ENCODE assay signal across 26 cellular contexts in the genomic region with DNA sequence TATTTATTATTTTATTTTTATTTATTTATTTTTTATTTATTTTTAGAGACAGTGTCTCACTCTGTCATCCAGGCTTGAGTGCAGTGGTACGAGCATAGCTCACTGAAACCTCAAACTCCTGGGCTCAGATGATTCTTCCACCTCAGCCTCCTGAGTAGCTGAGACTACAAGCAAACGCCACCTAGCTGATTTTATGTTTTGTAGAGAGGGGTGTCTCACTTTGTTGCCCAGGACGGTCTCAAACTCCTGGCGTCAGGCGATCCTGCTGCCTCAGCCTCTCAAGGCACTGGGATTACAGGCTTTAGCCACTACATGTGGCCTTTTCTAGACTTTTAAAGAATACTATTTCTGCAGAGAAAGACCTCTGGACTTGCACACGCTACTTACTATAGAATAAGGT.
"Had no signal": no experiment of that assay in that cellular context is flagged by ENCODE, and none has a peak within 500 bp of the region (broad histone marks: within the 10 kb centered on the region; RNA-seq: fewer than 3 reads in every experiment).

No MANE protein-coding gene starts in this region.

- H3K27ac ChIP-seq: ascending aorta, lower lobe of right lung, pancreas, psoas muscle, right atrium auricular region, thyroid gland, upper lobe of right lung had no signal

- H3K9me3 ChIP-seq: ascending aorta, lower lobe of right lung, pancreas, psoas muscle, right atrium auricular region, thyroid gland, upper lobe of right lung had no signal

- H3K9me3 Mint-ChIP-seq: activated B cell treated with CpG ODN at 0.5 μM for 24 hours; activated naive CD4-positive, alpha-beta T cell treated with anti-CD3 and anti-CD28 coated beads, Interleukin-2, amount 50 U/mL, for 72 hours; activated T-cell treated with anti-CD3 and anti-CD28 coated beads, Interleukin-2, amount 50 U/mL, for 24 hours; activated T-helper 17 cell treated with anti-CD3 and anti-CD28 coated beads, Interleukin-2, amount 50 U/mL, for 72 hours; effector memory CD8-positive, alpha-beta T cell; immature natural killer cell; mesothelial cell of epicardium; naive thymus-derived CD8-positive, alpha-beta T cell had no signal

- H3K27ac Mint-ChIP-seq: activated B cell treated with CpG ODN at 0.5 μM for 24 hours; activated CD4-positive, alpha-beta T cell treated with anti-CD3 and anti-CD28 coated beads for 36 hours; activated T-cell treated with anti-CD3 and anti-CD28 coated beads, Interleukin-2, amount 50 U/mL, for 24 hours; activated T-helper 17 cell treated with anti-CD3 and anti-CD28 coated beads, Interleukin-2, amount 50 U/mL, for 72 hours; effector memory CD8-positive, alpha-beta T cell; immature natural killer cell; mesothelial cell of epicardium; naive thymus-derived CD8-positive, alpha-beta T cell had no signal

- ATAC-seq: activated CD4-positive, alpha-beta T cell treated with anti-CD3 and anti-CD28 coated beads for 36 hours; activated naive CD4-positive, alpha-beta T cell treated with anti-CD3 and anti-CD28 coated beads, Interleukin-2, amount 50 U/mL, for 72 hours; activated T-helper 17 cell treated with anti-CD3 and anti-CD28 coated beads, Interleukin-2, amount 50 U/mL, for 72 hours; effector memory CD8-positive, alpha-beta T cell; esophagus mucosa; left lobe of liver; lower lobe of right lung; naive thymus-derived CD8-positive, alpha-beta T cell; pancreas; psoas muscle; stimulated activated naive CD8-positive, alpha-beta T cell treated with anti-CD3 and anti-CD28 coated beads, Interleukin-15, Interleukin-2, amounts not matched to agents 100 U/mL and 50 U/mL, for 24 hours; upper lobe of right lung had no signal

- H3K4me3 ChIP-seq: ascending aorta, lower lobe of right lung, pancreas, psoas muscle, right atrium auricular region, thyroid gland, upper lobe of right lung had no signal

- H3K36me3 ChIP-seq: ascending aorta, lower lobe of right lung, pancreas, right atrium auricular region, thyroid gland, upper lobe of right lung had no signal

- H3K4me3 Mint-ChIP-seq: activated B cell treated with CpG ODN at 0.5 μM for 24 hours; activated CD4-positive, alpha-beta T cell treated with anti-CD3 and anti-CD28 coated beads for 36 hours; activated T-cell treated with anti-CD3 and anti-CD28 coated beads, Interleukin-2, amount 50 U/mL, for 24 hours; activated T-helper 17 cell treated with anti-CD3 and anti-CD28 coated beads, Interleukin-2, amount 50 U/mL, for 72 hours; effector memory CD8-positive, alpha-beta T cell; immature natural killer cell; mesothelial cell of epicardium; naive thymus-derived CD8-positive, alpha-beta T cell had no signal

- H3K36me3 Mint-ChIP-seq: activated naive CD4-positive, alpha-beta T cell treated with anti-CD3 and anti-CD28 coated beads, Interleukin-2, amount 50 U/mL, for 72 hours; immature natural killer cell; mesothelial cell of epicardium; naive thymus-derived CD8-positive, alpha-beta T cell had no signal

- H3K4me1 ChIP-seq: ascending aorta, lower lobe of right lung, pancreas, psoas muscle, right atrium auricular region, thyroid gland, upper lobe of right lung had no signal

- DNase-seq: activated B cell treated with CpG ODN at 0.5 μM for 24 hours; activated CD4-positive, alpha-beta T cell treated with anti-CD3 and anti-CD28 coated beads for 36 hours; activated CD4-positive, alpha-beta T cell treated with anti-CD3 and anti-CD28 coated beads, Interleukin-2, amount 50 U/mL, for 4 hours; activated CD8-positive, alpha-beta memory T cell treated with anti-CD3 and anti-CD28 coated beads for 24 hours; activated CD8-positive, alpha-beta memory T cell treated with anti-CD3 and anti-CD28 coated beads, Interleukin-2, amount 50 U/mL, for 4 hours; activated T-cell treated with anti-CD3 and anti-CD28 coated beads, Interleukin-2, amount 50 U/mL, for 24 hours; central memory CD4-positive, alpha-beta T cell; effector memory CD8-positive, alpha-beta T cell; foreskin melanocyte; immature natural killer cell; lower lobe of right lung; naive thymus-derived CD8-positive, alpha-beta T cell; pancreas; psoas muscle; stimulated activated CD4-positive, alpha-beta T cell treated with anti-CD3 and anti-CD28 coated beads, Interleukin-12 subunit alpha, Interleukin-12 subunit beta, amount 100 ng/mL, for 4 hours; stimulated activated CD4-positive, alpha-beta T cell treated with anti-CD3 and anti-CD28 coated beads, Interleukin-4, amount 100 ng/mL, for 4 hours; stimulated activated naive CD8-positive, alpha-beta T cell treated with anti-CD3 and anti-CD28 coated beads, Interleukin-15, Interleukin-2, amounts not matched to agents 100 U/mL and 50 U/mL, for 24 hours; thyroid gland; upper lobe of right lung had no signal

- H3K27me3 ChIP-seq: ascending aorta, pancreas, right atrium auricular region, thyroid gland, upper lobe of right lung had no signal

- H3K27me3 Mint-ChIP-seq: activated CD4-positive, alpha-beta T cell treated with anti-CD3 and anti-CD28 coated beads for 36 hours had no signal
